In the genomic region with DNA sequence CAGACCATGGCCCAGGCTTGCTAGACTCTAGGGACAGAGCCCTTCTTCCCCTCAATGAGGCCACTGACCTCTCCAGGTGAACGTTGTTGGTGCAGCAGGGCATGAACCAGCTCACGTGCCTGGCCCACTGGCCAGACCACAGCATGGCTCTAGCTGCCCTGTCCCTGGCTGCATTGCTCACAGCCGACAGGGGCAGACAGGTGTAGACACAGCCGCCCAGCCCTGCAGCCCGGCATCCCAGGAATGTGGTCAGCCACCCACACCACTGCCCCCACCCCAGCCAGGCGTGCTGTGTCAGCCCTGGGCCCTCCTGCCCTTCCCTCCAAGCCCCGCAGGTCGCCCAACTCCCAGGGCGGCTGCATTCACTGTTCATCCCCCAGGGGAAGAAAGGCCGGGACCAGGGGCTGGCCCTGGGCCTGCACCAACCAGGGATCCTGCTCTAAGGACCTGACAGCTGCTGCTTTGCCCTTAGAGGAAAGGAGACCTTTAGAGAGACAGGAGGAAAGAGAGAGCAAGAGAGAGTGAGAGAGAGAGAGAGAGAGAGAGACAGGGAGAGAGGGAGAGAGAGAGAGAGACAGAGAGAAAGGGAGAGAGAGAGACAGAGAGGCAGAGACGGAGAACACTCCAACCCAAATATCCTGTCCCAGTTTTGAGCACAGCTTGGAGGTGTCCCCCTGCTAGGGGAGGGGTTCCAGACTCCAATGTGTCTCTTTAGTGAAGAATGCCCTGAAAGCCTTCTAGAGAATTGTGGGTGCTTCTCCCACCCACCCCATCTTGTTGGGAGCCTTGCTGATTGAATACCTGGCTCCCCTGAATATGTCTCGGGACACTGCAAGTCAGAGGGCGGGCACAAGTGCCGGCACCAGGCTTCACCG, we compare ENCODE assay signal across 15 cellular contexts. TPM values are rescaled to one million over a fixed set of nuclear protein-coding genes. Genes with fewer than 3 reads are reported as not detected.
A peak's percentile ranks its signal among the peaks of the same experiment; 100 is the strongest.
DNase-seq lines count a peak whose midpoint lies in the region; ATAC-seq, FAIRE-seq and TF ChIP-seq lines count a peak whose summit lies in the region.
"Had no signal": no experiment of that assay in that cellular context is flagged by ENCODE, and none has a peak within 500 bp of the region (broad histone marks: within the 10 kb centered on the region; RNA-seq: fewer than 3 reads in every experiment).

No MANE protein-coding gene starts in this region.

- DNase-seq in HCT116 (ENCODE audit: low read depth, low spot score) (no peak), SJSA1 (ENCODE audit: low read depth in 1 of 2, low spot score in 2 of 2) (peak; percentile 94 to 97), kidney (peak; percentile 87), sigmoid colon (peak; percentile 54), DMS79 (lab: John Stamatoyannopoulos, UW) (no peak), germinal center (ENCODE audit: low spot score) (no peak), endothelial cell (ENCODE audit: low spot score) (no peak)
- DNase-seq: activated gamma-delta T cell, SHP77 treated with DMSO at 0.1 percent for 48 hours had no signal

- no peaks in the 10 kb centered on the region for H3K9me3 Mint-ChIP-seq in endothelial cell (ENCODE audit: unreplicated experiment)
- H3K9me3 Mint-ChIP-seq: CD8-positive, alpha-beta memory T cell; IgD-negative memory B cell; stimulated activated naive CD8-positive, alpha-beta T cell treated with anti-CD3 and anti-CD28 coated beads, Interleukin-15, Interleukin-2, amounts not matched to agents 100 ng/mL and 50 ng/mL, for 24 hours had no signal

- H3K4me1 ChIP-seq in HCT116 (ENCODE audit: control insufficient read depth in 1 of 2, insufficient read depth in 2 of 2, low read length in 2 of 2) (peaks cover 21 to 45% of the 10 kb centered on the region in 2 experiments), SJSA1 (replicated peaks) (peaks cover 47% of the 10 kb centered on the region), kidney (ENCODE audit: control insufficient read depth in 1 of 2, insufficient read depth in 1 of 2, low read depth in 1 of 2, low read length in 2 of 2) (peaks cover 10 to 12% of the 10 kb centered on the region in 2 donors), sigmoid colon (peaks cover 0 to 2% (median 0%) of the 10 kb centered on the region in 4 donors)

- peak overlapping the region; percentile 74 for H2AFZ ChIP-seq in HCT116 (ENCODE audit: low read depth, low read length, poor library complexity, severe bottlenecking)

- H3K27me3 ChIP-seq in HCT116 (ENCODE audit: insufficient read depth, low read length) (no peaks in the 10 kb centered on the region), SJSA1 (replicated peaks) (no peaks in the 10 kb centered on the region), sigmoid colon (no peaks in the 10 kb centered on the region)

- H3K27ac ChIP-seq in HCT116 (ENCODE audit: low read depth, low read length) (peak overlapping the region; percentile 53), SJSA1 (peak overlapping the region; percentile 51), kidney (ENCODE audit: low read depth in 2 of 2, low read length in 2 of 2) (no peak overlapping the region), sigmoid colon (no peak overlapping the region)

- peak; percentile 25; the same call in 1 of the 2 replicates for TF ChIP-seq RAD21 in HCT116 (IDR thresholded peaks at IDR 0.05; ENCODE audit: low read depth)

- 81 to 89% methylated on average over 15 of the region's 15 CpGs for WGBS in sigmoid colon, 2 donors

- H3K9me2 ChIP-seq in HCT116 (ENCODE audit: insufficient read depth) = no peaks in the 10 kb centered on the region

- peaks cover 9% of the 10 kb centered on the region for H3K27me3 Mint-ChIP-seq in endothelial cell (ENCODE audit: unreplicated experiment)

- no peak for TF ChIP-seq POLR2A in HCT116 (IDR thresholded peaks at IDR 0.05; ENCODE audit: borderline replicate concordance, extremely low read depth, insufficient read depth, insufficient read length)
- no peak for TF ChIP-seq POLR2A in sigmoid colon (IDR thresholded peaks at IDR 0.05)

- RAD21 ChIA-PET in HCT116 (lab: Charles Lee; ENCODE audit: low non-redundant PET in 1 of 2, low total read pairs in 2 of 2, uncharacterized antibody in 2 of 2, unreplicated experiment in 2 of 2) = no interaction called here

- POLR2A ChIA-PET in HCT116 (lab: Charles Lee) = no interaction called here

- H4K20me1 ChIP-seq in HCT116 (ENCODE audit: insufficient read depth) = no peaks in the 10 kb centered on the region

- CTCF ChIA-PET in HCT116 (lab: Charles Lee) = no interaction called here

- peak overlapping the region; percentile 71 for H3K4me2 ChIP-seq in HCT116 (ENCODE audit: low read length)

- no peak for FAIRE-seq in kidney (lab: Jason Lieb, UNC)
- FAIRE-seq: frontal cortex, GM12878 had no signal

- H3K27ac Mint-ChIP-seq in endothelial cell (ENCODE audit: unreplicated experiment) = no peak overlapping the region
- H3K27ac Mint-ChIP-seq: CD8-positive, alpha-beta memory T cell; IgD-negative memory B cell; stimulated activated naive CD8-positive, alpha-beta T cell treated with anti-CD3 and anti-CD28 coated beads, Interleukin-15, Interleukin-2, amounts not matched to agents 100 ng/mL and 50 ng/mL, for 24 hours had no signal

- no TSS peak for BruUV-seq in HCT116 (replicated peaks; lab: Mats Ljungman, UMichigan)

- no peaks in the 10 kb centered on the region for H3K79me2 ChIP-seq in HCT116 (ENCODE audit: insufficient read depth, low read length)

- ATAC-seq in HCT116 (peak; percentile 93), GM18909 (IDR thresholded peaks at IDR 0.05; ENCODE audit: poor library complexity, unreplicated experiment) (no peak)
- ATAC-seq: GM12878 had no signal

- H3K36me3 ChIP-seq in HCT116 (ENCODE audit: control insufficient read depth in 1 of 2, insufficient read depth in 2 of 2, low read length in 2 of 2) = no peaks in the 10 kb centered on the region
- H3K36me3 ChIP-seq in SJSA1 = no peaks in the 10 kb centered on the region
- no peaks in the 10 kb centered on the region for H3K36me3 ChIP-seq in kidney (ENCODE audit: control insufficient read depth in 1 of 2, insufficient read depth in 2 of 2, low read length in 2 of 2)
- no peaks in the 10 kb centered on the region for H3K36me3 ChIP-seq in sigmoid colon

- no peaks in the 10 kb centered on the region for H3K9me3 ChIP-seq in HCT116 (ENCODE audit: control insufficient read depth in 1 of 2, insufficient read depth in 1 of 2, low read depth in 1 of 2, low read length in 2 of 2)
- H3K9me3 ChIP-seq in SJSA1 (replicated peaks) = no peaks in the 10 kb centered on the region
- H3K9me3 ChIP-seq in kidney (ENCODE audit: control insufficient read depth in 1 of 2, low read length in 2 of 2) = no peaks in the 10 kb centered on the region
- no peaks in the 10 kb centered on the region for H3K9me3 ChIP-seq in sigmoid colon

- peaks cover 3% of the 10 kb centered on the region for H3K4me1 Mint-ChIP-seq in endothelial cell (ENCODE audit: unreplicated experiment)
- H3K4me1 Mint-ChIP-seq: CD8-positive, alpha-beta memory T cell; IgD-negative memory B cell had no signal

- TF ChIP-seq CTCF in HCT116 (IDR thresholded peaks at IDR 0.05 in 2 of 3, conservative IDR thresholded peaks at IDR 0.05 in 1 of 3; ENCODE audit: borderline replicate concordance in 1 of 3, insufficient read depth in 1 of 3, low read depth in 2 of 3, low read length in 2 of 3) = no peak
- TF ChIP-seq CTCF in kidney (IDR thresholded peaks at IDR 0.05; ENCODE audit: borderline replicate concordance, extremely low read depth, insufficient read depth) = no peak
- no peak for TF ChIP-seq CTCF in sigmoid colon (IDR thresholded peaks at IDR 0.05)
- no peak for TF ChIP-seq CTCF in endothelial cell (IDR thresholded peaks at IDR 0.05; ENCODE audit: unreplicated experiment)

- peak overlapping the region in 1 of 2 experiments; percentile 24; a peak in 1 of 4 replicates for H3K4me3 ChIP-seq in HCT116 (replicated peaks in 1 of 2; ENCODE audit: low read depth in 1 of 2, low read length in 2 of 2)
- no peak overlapping the region for H3K4me3 ChIP-seq in SJSA1
- H3K4me3 ChIP-seq in kidney (ENCODE audit: low read length in 2 of 2) = no peak overlapping the region
- no peak overlapping the region for H3K4me3 ChIP-seq in sigmoid colon
- H3K4me3 ChIP-seq: GM12878 had no signal

- H3K36me3 Mint-ChIP-seq in endothelial cell (ENCODE audit: low read depth, unreplicated experiment) = no peaks in the 10 kb centered on the region
- H3K36me3 Mint-ChIP-seq: CD8-positive, alpha-beta memory T cell; IgD-negative memory B cell had no signal

- no peak overlapping the region for H3K4me3 Mint-ChIP-seq in endothelial cell (ENCODE audit: unreplicated experiment)
- H3K4me3 Mint-ChIP-seq: CD8-positive, alpha-beta memory T cell; IgD-negative memory B cell; stimulated activated naive CD8-positive, alpha-beta T cell treated with anti-CD3 and anti-CD28 coated beads, Interleukin-15, Interleukin-2, amounts not matched to agents 100 ng/mL and 50 ng/mL, for 24 hours had no signal

- TF ChIP-seq EP300 in sigmoid colon (IDR thresholded peaks at IDR 0.05) = no peak

- H3K9ac ChIP-seq in HCT116 (ENCODE audit: low read length) (peak overlapping the region; percentile 53), kidney (ENCODE audit: low read length in 2 of 2) (no peak overlapping the region)

- intact Hi-C loops in HCT116 (cut with micrococcal nuclease) = no loop called here
- intact Hi-C loops in kidney (cut with DNase I) = no loop called here
- intact Hi-C loops in sigmoid colon (cut with DNase I) = no loop called here

TF ChIP-seq in HCT116, 20 proteins besides CTCF, POLR2A, EP300 and RAD21 (continues in another document):
- TF ChIP-seq ZFX (IDR thresholded peaks at IDR 0.05) = 0 out of 2 replicates have a peak, but pooled peaks have one; percentile 43
- TF ChIP-seq, protein P1, sequence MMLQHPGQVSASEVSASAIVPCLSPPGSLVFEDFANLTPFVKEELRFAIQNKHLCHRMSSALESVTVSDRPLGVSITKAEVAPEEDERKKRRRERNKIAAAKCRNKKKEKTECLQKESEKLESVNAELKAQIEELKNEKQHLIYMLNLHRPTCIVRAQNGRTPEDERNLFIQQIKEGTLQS (IDR thresholded peaks at IDR 0.05) = no peak
- no peak for TF ChIP-seq EZH2phosphoT487 (IDR thresholded peaks at IDR 0.05; ENCODE audit: borderline replicate concordance)

RNA-seq across cellular contexts. Expression of a gene that starts 44.2 kb away (rescaled TPM):
- not detected for total RNA-seq in HCT116 (2021; ENCODE audit: unreplicated experiment)
- not detected in 2 replicates for polyA plus RNA-seq in HCT116 (2012)
- total RNA-seq in SJSA1 (2014; rRNA removed; shearing (Covaris generic)) = 0.05 TPM in 1 of 2 replicates, not detected in the other
- not detected for total RNA-seq in kidney
- not detected for polyA plus RNA-seq in kidney (ENCODE audit: insufficient read depth, low read depth, low replicate concordance)
- under 1 TPM in 1 of 4 donors, not detected in 3; 0.36 TPM for total RNA-seq in sigmoid colon
- polyA plus RNA-seq in sigmoid colon = not detected
- not detected for total RNA-seq in endothelial cell (ENCODE audit: unreplicated experiment)
- total RNA-seq: CD8-positive, alpha-beta memory T cell; frontal cortex; GM12878 had no signal
- polyA plus RNA-seq: CD8-positive, alpha-beta memory T cell; GM12878; IgD-negative memory B cell had no signal

Comparison
In these comparisons a context has a peak if more than half of its experiments do, and no peak if none do; other contexts are left out.
1. DNase-seq: peak in SJSA1 (2 of 2), kidney (single experiment) and sigmoid colon (single experiment); none in HCT116 (single experiment), DMS79 (single experiment), germinal center (single experiment) and endothelial cell (single experiment).
2. H3K27ac ChIP-seq: peak in HCT116 (single experiment) and SJSA1 (single experiment); none in kidney (0 of 2) and sigmoid colon (0 of 4).